8 cellular contexts compared by ENCODE assay signal in the genomic region with DNA sequence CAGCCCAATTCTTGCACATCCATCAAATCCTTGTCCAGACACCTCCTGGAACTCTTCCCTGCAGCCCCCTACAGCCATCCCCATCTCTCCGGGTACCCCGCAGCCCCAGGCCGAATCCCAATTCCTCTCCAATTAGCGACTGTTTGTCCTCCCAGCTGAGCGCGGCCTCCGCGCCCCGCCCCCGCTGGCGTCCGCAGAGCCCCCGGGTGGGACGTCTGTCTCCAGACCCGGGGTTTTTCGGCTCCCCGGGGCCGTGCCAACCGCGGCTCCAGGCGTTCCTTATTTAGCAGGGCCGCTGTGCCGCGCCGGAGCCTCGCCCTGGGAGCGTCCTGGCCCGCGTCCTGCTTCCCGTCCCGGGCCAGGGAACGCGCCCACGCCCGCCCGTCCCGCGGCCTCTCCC.
DNase-seq lines count a peak whose midpoint lies in the region; ATAC-seq and TF ChIP-seq lines count a peak whose summit lies in the region.
"Not testable (repeated sequence)": the region's sequence is repeated elsewhere in the genome, so short reads cannot be mapped to it uniquely, and the experiment has no call there.

No MANE protein-coding gene starts in this region.

- WGBS in heart left ventricle, 4 donors, result 1% methylated on average over 18 to 19 of the region's 38 CpGs; no CpG with 5 or more reads in 2 of the 4 donors

- H3K4me3 Mint-ChIP-seq in T-helper 2 cell treated with Interferon-gamma antibody and Interleukin-4, amounts not matched to agents 5 μg/mL and 100 μg/mL, for 36 hours, result peak overlapping the region; percentile 29
- H3K4me3 Mint-ChIP-seq in natural killer cell, result peak overlapping the region; percentile 72

- peak overlapping the region; percentile 29 for H3K4me3 ChIP-seq in GM12875 (ENCODE audit: low read depth, low read length)
- H3K4me3 ChIP-seq in cardiac fibroblast (replicated peaks in 1 of 2; ENCODE audit: low read depth in 2 of 2, low read length in 2 of 2), result peak overlapping the region; percentile 40
- peak overlapping the region in 11 of 12 donors; percentile 27 to 58 (median 51) for H3K4me3 ChIP-seq in heart left ventricle
- H3K4me3 ChIP-seq in vagina, result peak overlapping the region; percentile 45 to 46

- H3K4me1 Mint-ChIP-seq in T-helper 2 cell treated with Interferon-gamma antibody and Interleukin-4, amounts not matched to agents 5 μg/mL and 100 μg/mL, for 36 hours (ENCODE audit: low read depth); natural killer cell: not testable (repeated sequence)

- H3K27me3 ChIP-seq in heart left ventricle, vagina: not testable (repeated sequence)

- not testable (repeated sequence) for H3K4me1 ChIP-seq in heart left ventricle, vagina

- not testable (repeated sequence) for TF ChIP-seq POLR2A in heart left ventricle (IDR thresholded peaks at IDR 0.05); vagina (IDR thresholded peaks at IDR 0.05)

- not testable (repeated sequence) for H3K9me3 ChIP-seq in heart left ventricle, vagina

- intact Hi-C loops in heart left ventricle (cut with DNase I); natural killer cell (cut with micrococcal nuclease); vagina (cut with DNase I): not testable (repeated sequence)

- not testable (repeated sequence) for DNase-seq in T-helper 2 cell treated with Interferon-gamma antibody and Interleukin-4, amounts not matched to agents 5 μg/mL and 100 μg/mL, for 36 hours (ENCODE audit: low spot score); cardiac fibroblast (ENCODE audit: low read depth in 2 of 2); vagina (ENCODE audit: extremely low spot score in 2 of 2)
- DNase-seq in activated T-helper 9 cell treated with anti-CD3 and anti-CD28 coated beads, Interleukin-2, amount 50 U/mL, for 16 hours (ENCODE audit: low read depth), result peak; percentile 1
- DNase-seq in heart left ventricle, result peak; percentile 18 to 65 (median 32)
- DNase-seq in natural killer cell, result peak; percentile 26
- DNase-seq in stimulated activated CD4-positive, alpha-beta T cell treated with anti-CD3 and anti-CD28 coated beads, Interleukin-15, amount 100 ng/mL, for 24 hours, result peak; percentile 23

- not testable (repeated sequence) for H3K36me3 Mint-ChIP-seq in T-helper 2 cell treated with Interferon-gamma antibody and Interleukin-4, amounts not matched to agents 5 μg/mL and 100 μg/mL, for 36 hours (ENCODE audit: low read depth); natural killer cell

- ATAC-seq in heart left ventricle, natural killer cell: not testable (repeated sequence)

- not testable (repeated sequence) for TF ChIP-seq CTCF in GM12875 (IDR thresholded peaks at IDR 0.05; ENCODE audit: borderline replicate concordance, insufficient read depth, low read depth, low read length); cardiac fibroblast (IDR thresholded peaks at IDR 0.05; ENCODE audit: low read depth, low read length); heart left ventricle (IDR thresholded peaks at IDR 0.05); natural killer cell (IDR thresholded peaks at IDR 0.05); vagina (IDR thresholded peaks at IDR 0.05)

- not testable (repeated sequence) for H3K27me3 Mint-ChIP-seq in T-helper 2 cell treated with Interferon-gamma antibody and Interleukin-4, amounts not matched to agents 5 μg/mL and 100 μg/mL, for 36 hours (ENCODE audit: low read depth); natural killer cell (ENCODE audit: low read depth in 2 of 2)

- peak overlapping the region in 8 of 12 donors; percentile 16 to 75 (median 55) for H3K27ac ChIP-seq in heart left ventricle
- H3K27ac ChIP-seq in vagina, result not testable (repeated sequence)

- not testable (repeated sequence) for H3K27ac Mint-ChIP-seq in T-helper 2 cell treated with Interferon-gamma antibody and Interleukin-4, amounts not matched to agents 5 μg/mL and 100 μg/mL, for 36 hours; natural killer cell

- H3K36me3 ChIP-seq in heart left ventricle, vagina: not testable (repeated sequence)

- H3K9me3 Mint-ChIP-seq in T-helper 2 cell treated with Interferon-gamma antibody and Interleukin-4, amounts not matched to agents 5 μg/mL and 100 μg/mL, for 36 hours; natural killer cell: not testable (repeated sequence)
